Comparison of ENCODE assay signal across 1 cellular context in genomic region chr11:57224537-57224936, GRCh38.
TF ChIP-seq lines count a peak whose summit lies in the region.

No MANE protein-coding gene starts in this region.

TF ChIP-seq in HepG2, 621 proteins besides CTCF, POLR2A, EP300 and RAD21 (continued from another document):
- TF ChIP-seq ZNF775 (CRISPR knock-in tag; IDR thresholded peaks at IDR 0.05; ENCODE audit: borderline replicate concordance) (no peak), YY1 (IDR thresholded peaks at IDR 0.05; ENCODE audit: insufficient read depth, insufficient replicate concordance, low read depth, low read length) (no peak), PHF8 (CRISPR knock-in tag; IDR thresholded peaks at IDR 0.05) (no peak), SNRNP70 (IDR thresholded peaks at IDR 0.05; ENCODE audit: low read depth, low read length) (no peak), MTF2 (CRISPR knock-in tag; IDR thresholded peaks at IDR 0.05; ENCODE audit: borderline replicate concordance) (no peak), SOX5 (CRISPR knock-in tag; IDR thresholded peaks at IDR 0.05; ENCODE audit: borderline replicate concordance) (no peak), ATF2 (CRISPR knock-in tag; IDR thresholded peaks at IDR 0.05) (no peak), ZNF552 (CRISPR knock-in tag; IDR thresholded peaks at IDR 0.05; ENCODE audit: borderline replicate concordance) (no peak), ZSCAN29 (CRISPR knock-in tag; conservative IDR thresholded peaks at IDR 0.05) (no peak), ZNF354B (CRISPR knock-in tag; IDR thresholded peaks at IDR 0.05) (no peak), ZSCAN22 (CRISPR knock-in tag; IDR thresholded peaks at IDR 0.05) (no peak), PBX3 (CRISPR knock-in tag; IDR thresholded peaks at IDR 0.05; ENCODE audit: borderline replicate concordance) (no peak), ZMYM3 (CRISPR knock-in tag; IDR thresholded peaks at IDR 0.05) (no peak), MYNN (CRISPR knock-in tag; IDR thresholded peaks at IDR 0.05; ENCODE audit: low read depth) (no peak), ZFAT (CRISPR knock-in tag; conservative IDR thresholded peaks at IDR 0.05) (no peak), GTF3A (CRISPR knock-in tag; conservative IDR thresholded peaks at IDR 0.05) (no peak)
